25 cellular contexts compared by ENCODE assay signal in the genomic region with DNA sequence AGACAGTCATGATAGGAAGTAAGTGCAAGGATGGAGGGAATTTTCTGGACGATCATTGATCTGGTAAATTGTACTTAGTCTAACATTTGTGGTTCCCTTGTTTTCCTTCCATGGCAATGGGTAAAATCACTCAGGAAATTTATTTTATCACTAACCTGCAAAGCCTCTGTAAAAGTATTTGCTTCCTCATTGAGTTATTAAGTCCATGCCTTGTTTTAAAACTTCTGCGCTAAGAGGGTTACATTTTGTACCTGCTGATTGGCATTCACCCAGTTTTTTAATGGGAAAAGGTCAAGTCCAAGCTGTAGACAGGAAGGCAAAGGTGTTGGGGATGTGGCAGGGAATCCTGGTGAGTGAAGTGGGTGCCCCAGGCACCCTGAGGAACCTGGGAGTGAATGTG.
DNase-seq lines count a peak whose midpoint lies in the region; ATAC-seq, FAIRE-seq and TF ChIP-seq lines count a peak whose summit lies in the region.
"Had no signal": no experiment of that assay in that cellular context is flagged by ENCODE, and none has a peak within 500 bp of the region (broad histone marks: within the 10 kb centered on the region; RNA-seq: fewer than 3 reads in every experiment).

No MANE protein-coding gene starts in this region.

- H3K36me3 ChIP-seq in liver (ENCODE audit: control insufficient read depth in 4 of 4, insufficient read depth in 3 of 4, low read depth in 1 of 4, low read length in 3 of 4) (no peaks in the 10 kb centered on the region), small intestine (ENCODE audit: control insufficient read depth in 2 of 2, insufficient read depth in 2 of 2, low read length in 2 of 2) (no peaks in the 10 kb centered on the region)
- H3K36me3 ChIP-seq: BE2C had no signal

- DNase-seq in A549 (ENCODE audit: low read depth in 1 of 2, low spot score in 1 of 2): peak in 1 of 2 experiments; percentile 26
- peak; percentile 88 for DNase-seq in small intestine
- no peak for DNase-seq in NCI-H187 (lab: John Stamatoyannopoulos, UW)
- DNase-seq in activated T-cell treated with anti-CD3 and anti-CD28 coated beads, Interleukin-2, amount 50 U/mL, for 48 hours: no peak
- no peak for DNase-seq in GM20000 (ENCODE audit: low spot score)
- DNase-seq in HEK293T (ENCODE audit: extremely low spot score): no peak
- DNase-seq: BE2C; CD4-positive, alpha-beta T cell; HFFc6; Karpas-422; MM.1S; NCI-H1092; NCI-H1694; NCI-H2107; NCI-H510A; NCI-H774 had no signal

- no peaks in the 10 kb centered on the region for H3K9me3 ChIP-seq in A549
- no peaks in the 10 kb centered on the region for H3K9me3 ChIP-seq in liver (ENCODE audit: control insufficient read depth in 4 of 4, low read length in 3 of 4)
- no peaks in the 10 kb centered on the region for H3K9me3 ChIP-seq in small intestine (ENCODE audit: control insufficient read depth, low read depth)
- H3K9me3 ChIP-seq: BE2C had no signal

- TF ChIP-seq CTCF in A549 (IDR thresholded peaks at IDR 0.05): no peak
- TF ChIP-seq CTCF in VCaP (conservative IDR thresholded peaks at IDR 0.05): no peak
- no peak for TF ChIP-seq CTCF in liver (IDR thresholded peaks at IDR 0.05; ENCODE audit: low read depth, low read length, missing input control)
- no peak for TF ChIP-seq CTCF in GM20000 (IDR thresholded peaks at IDR 0.05; ENCODE audit: extremely low read depth, missing control alignments)

- WGBS in A549 (ENCODE audit: missing lambda C conversion rate): 17% methylated on average over 2 of the region's 2 CpGs
- 39% methylated on average over 2 of the region's 2 CpGs for WGBS in liver
- 16 to 67% (median 37%) methylated on average over 2 of the region's 2 CpGs for WGBS in small intestine, 3 donors

- CTCF ChIA-PET in A549 (lab: Yijun Ruan, JAX): no interaction called here
- CTCF ChIA-PET in HEK293T (lab: Yijun Ruan, JAX): no interaction called here

- H3K9ac ChIP-seq in liver (ENCODE audit: low read depth in 1 of 2, low read length in 2 of 2): peak overlapping the region in 1 of 2 donors; percentile 39

- H3K4me3 ChIP-seq in A549 (peak overlapping the region; percentile 11; the same call in 1 of the 3 replicates), liver (ENCODE audit: low read depth in 1 of 3, low read length in 3 of 3) (peak overlapping the region in 1 of 3 donors; percentile 14), small intestine (ENCODE audit: low read depth in 1 of 2, low read length in 2 of 2) (no peak overlapping the region)

- no peak for TF ChIP-seq EP300 in A549 (IDR thresholded peaks at IDR 0.05)

- H3K27ac ChIP-seq in A549 (peak overlapping the region; percentile 73 to 77), VCaP (0 out of 2 replicates have a peak overlapping the region, but pooled peaks have one; percentile 2), liver (ENCODE audit: low read depth in 1 of 2, low read length in 2 of 2) (peak overlapping the region; percentile 49 to 77), small intestine (ENCODE audit: low read depth in 1 of 2, low read length in 1 of 2) (peak overlapping the region in 1 of 2 donors; percentile 22)
- H3K27ac ChIP-seq: HL-60 had no signal

- POLR2A ChIA-PET in A549 (lab: Yijun Ruan, JAX): no interaction called here
- POLR2A ChIA-PET in HEK293T (lab: Yijun Ruan, JAX): no interaction called here

- TF ChIP-seq RAD21 in A549 (conservative IDR thresholded peaks at IDR 0.05 in 1 of 2, IDR thresholded peaks at IDR 0.05 in 1 of 2) (no peak), liver (IDR thresholded peaks at IDR 0.05) (peak in 1 of 2 donors; percentile 37)

- H3K27me3 ChIP-seq in liver (ENCODE audit: control insufficient read depth in 4 of 4, insufficient read depth in 4 of 4, low read length in 3 of 4): no peaks in the 10 kb centered on the region
- no peaks in the 10 kb centered on the region for H3K27me3 ChIP-seq in small intestine (ENCODE audit: control insufficient read depth in 2 of 2, insufficient read depth in 2 of 2, low read length in 2 of 2)
- H3K27me3 ChIP-seq: BE2C had no signal

- TF ChIP-seq POLR2A in A549 (IDR thresholded peaks at IDR 0.05; ENCODE audit: low read length): no peak

- H3K4me1 ChIP-seq in A549 (peaks cover 36% of the 10 kb centered on the region), liver (ENCODE audit: control insufficient read depth in 4 of 4, insufficient read depth in 4 of 4, low read length in 3 of 4) (peaks cover 4 to 33% (median 25%) of the 10 kb centered on the region in 4 donors), small intestine (ENCODE audit: control insufficient read depth in 2 of 2, insufficient read depth in 1 of 2, low read depth in 1 of 2, low read length in 1 of 2) (peaks cover 4% of the 10 kb centered on the region in 2 donors)
- H3K4me1 ChIP-seq: BE2C had no signal

- peak in 1 of 2 experiments; percentile 48; a peak in 3 of 6 replicates for ATAC-seq in A549
- ATAC-seq: Right ventricle myocardium inferior had no signal

- FAIRE-seq in A549 (lab: Jason Lieb, UNC) (no peak), small intestine (lab: Jason Lieb, UNC) (no peak)
- FAIRE-seq: D721Med, GM12892, GM18507, HTR-8/SVneo, RCC 7860 had no signal

- peak overlapping the region; percentile 76 for H3K4me2 ChIP-seq in A549

TF ChIP-seq in A549, 52 proteins besides CTCF, POLR2A, EP300 and RAD21 (continues in another document):
- TF ChIP-seq JUNB (IDR thresholded peaks at IDR 0.05) (no peak), ZFP36 (IDR thresholded peaks at IDR 0.05; ENCODE audit: borderline replicate concordance, partially characterized antibody) (no peak), HOXB5 (CRISPR knock-in tag; IDR thresholded peaks at IDR 0.05) (no peak), FOSL2 (IDR thresholded peaks at IDR 0.05) (no peak), FOSL2 (CRISPR knock-in tag; IDR thresholded peaks at IDR 0.05) (no peak; the same call in 1 of the 2 replicates)
- TF ChIP-seq, protein P1, sequence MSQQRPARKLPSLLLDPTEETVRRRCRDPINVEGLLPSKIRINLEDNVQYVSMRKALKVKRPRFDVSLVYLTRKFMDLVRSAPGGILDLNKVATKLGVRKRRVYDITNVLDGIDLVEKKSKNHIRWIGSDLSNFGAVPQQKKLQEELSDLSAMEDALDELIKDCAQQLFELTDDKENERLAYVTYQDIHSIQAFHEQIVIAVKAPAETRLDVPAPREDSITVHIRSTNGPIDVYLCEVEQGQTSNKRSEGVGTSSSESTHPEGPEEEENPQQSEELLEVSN (IDR thresholded peaks at IDR 0.05; ENCODE audit: borderline replicate concordance, low read depth): no peak

TF ChIP-seq in liver, 16 proteins besides CTCF, POLR2A, EP300 and RAD21 (continues in another document):
- peak; percentile 40 to 44 for TF ChIP-seq HNF4A (conservative IDR thresholded peaks at IDR 0.05)
- TF ChIP-seq, protein P2, sequence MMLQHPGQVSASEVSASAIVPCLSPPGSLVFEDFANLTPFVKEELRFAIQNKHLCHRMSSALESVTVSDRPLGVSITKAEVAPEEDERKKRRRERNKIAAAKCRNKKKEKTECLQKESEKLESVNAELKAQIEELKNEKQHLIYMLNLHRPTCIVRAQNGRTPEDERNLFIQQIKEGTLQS (IDR thresholded peaks at IDR 0.05): peak; percentile 6

TF ChIP-seq in HEK293T, 16 proteins besides CTCF, POLR2A, EP300 and RAD21:
- TF ChIP-seq ZNF384 (IDR thresholded peaks at IDR 0.05) (no peak), NFRKB (IDR thresholded peaks at IDR 0.05) (no peak), ARNT (IDR thresholded peaks at IDR 0.05) (no peak), FOXM1 (IDR thresholded peaks at IDR 0.05; ENCODE audit: borderline replicate concordance) (no peak), L3MBTL2 (conservative IDR thresholded peaks at IDR 0.05) (no peak), CTBP1 (IDR thresholded peaks at IDR 0.05; ENCODE audit: borderline replicate concordance) (no peak), ELF4 (IDR thresholded peaks at IDR 0.05) (no peak), TARDBP (IDR thresholded peaks at IDR 0.05) (no peak), FOXK2 (IDR thresholded peaks at IDR 0.05) (no peak), SUZ12 (IDR thresholded peaks at IDR 0.05) (no peak), HDGF (IDR thresholded peaks at IDR 0.05; ENCODE audit: borderline replicate concordance) (no peak), SP1 (IDR thresholded peaks at IDR 0.05) (no peak), BHLHE40 (IDR thresholded peaks at IDR 0.05; ENCODE audit: borderline replicate concordance) (no peak), LEF1 (IDR thresholded peaks at IDR 0.05; ENCODE audit: borderline replicate concordance) (no peak), FOXA1 (IDR thresholded peaks at IDR 0.05) (no peak)
- TF ChIP-seq, protein P3, sequence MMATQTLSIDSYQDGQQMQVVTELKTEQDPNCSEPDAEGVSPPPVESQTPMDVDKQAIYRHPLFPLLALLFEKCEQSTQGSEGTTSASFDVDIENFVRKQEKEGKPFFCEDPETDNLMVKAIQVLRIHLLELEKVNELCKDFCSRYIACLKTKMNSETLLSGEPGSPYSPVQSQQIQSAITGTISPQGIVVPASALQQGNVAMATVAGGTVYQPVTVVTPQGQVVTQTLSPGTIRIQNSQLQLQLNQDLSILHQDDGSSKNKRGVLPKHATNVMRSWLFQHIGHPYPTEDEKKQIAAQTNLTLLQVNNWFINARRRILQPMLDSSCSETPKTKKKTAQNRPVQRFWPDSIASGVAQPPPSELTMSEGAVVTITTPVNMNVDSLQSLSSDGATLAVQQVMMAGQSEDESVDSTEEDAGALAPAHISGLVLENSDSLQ (IDR thresholded peaks at IDR 0.05): no peak
